1 cellular context compared by ENCODE assay signal in the genomic region with DNA sequence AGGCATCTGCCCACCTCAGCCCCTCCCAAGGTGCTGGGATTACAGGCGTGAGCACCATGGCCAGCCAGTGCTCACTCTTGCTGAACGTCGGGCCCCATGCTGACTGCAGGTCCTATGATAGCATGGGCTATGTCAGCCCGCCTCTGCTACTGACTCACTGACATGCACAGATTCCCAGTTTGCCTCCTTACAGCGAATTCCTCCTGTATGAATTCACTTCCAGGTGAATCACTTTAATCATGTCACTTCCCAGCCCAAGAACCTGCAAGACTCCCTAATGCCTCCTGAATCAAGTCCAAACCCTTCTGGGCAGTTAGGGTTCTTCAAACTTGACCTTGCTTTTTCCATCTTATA.
TF ChIP-seq lines count a peak whose summit lies in the region.

No MANE protein-coding gene starts in this region.

TF ChIP-seq in K562, 482 proteins besides CTCF, POLR2A, EP300 and RAD21:
- no peak for TF ChIP-seq YBX1 (IDR thresholded peaks at IDR 0.05)
- TF ChIP-seq KAT7 (CRISPR knock-in tag; IDR thresholded peaks at IDR 0.05; ENCODE audit: borderline replicate concordance): no peak
- no peak for TF ChIP-seq ZC3H4 (CRISPR knock-in tag; IDR thresholded peaks at IDR 0.05; ENCODE audit: borderline replicate concordance)
- TF ChIP-seq ZNF668 (CRISPR knock-in tag; IDR thresholded peaks at IDR 0.05): no peak
- no peak for TF ChIP-seq ZNF511 (CRISPR knock-in tag; IDR thresholded peaks at IDR 0.05)
- no peak for TF ChIP-seq ZNF197 (CRISPR knock-in tag; IDR thresholded peaks at IDR 0.05; ENCODE audit: low read depth)
- TF ChIP-seq ZFP1 (CRISPR knock-in tag; IDR thresholded peaks at IDR 0.05): no peak
- no peak for TF ChIP-seq ARID3B (CRISPR knock-in tag; IDR thresholded peaks at IDR 0.05; ENCODE audit: borderline replicate concordance)
- no peak for TF ChIP-seq TCFL5 (CRISPR knock-in tag; conservative IDR thresholded peaks at IDR 0.05)
- TF ChIP-seq MBD2 (IDR thresholded peaks at IDR 0.05; ENCODE audit: borderline replicate concordance, low read depth): no peak
- TF ChIP-seq ZHX1 (conservative IDR thresholded peaks at IDR 0.05; ENCODE audit: low read length): no peak
- no peak for TF ChIP-seq ZNF184 (CRISPR knock-in tag; IDR thresholded peaks at IDR 0.05)
- no peak for TF ChIP-seq KDM4B (IDR thresholded peaks at IDR 0.05; ENCODE audit: borderline replicate concordance in 2 of 2, low read depth in 1 of 2)
- no peak for TF ChIP-seq MAFF (IDR thresholded peaks at IDR 0.05; ENCODE audit: low read length)
- no peak for TF ChIP-seq CHAMP1 (IDR thresholded peaks at IDR 0.05)
- no peak for TF ChIP-seq ZNF280B (CRISPR knock-in tag; IDR thresholded peaks at IDR 0.05)
